37 cellular contexts compared by ENCODE assay signal in the genomic region with DNA sequence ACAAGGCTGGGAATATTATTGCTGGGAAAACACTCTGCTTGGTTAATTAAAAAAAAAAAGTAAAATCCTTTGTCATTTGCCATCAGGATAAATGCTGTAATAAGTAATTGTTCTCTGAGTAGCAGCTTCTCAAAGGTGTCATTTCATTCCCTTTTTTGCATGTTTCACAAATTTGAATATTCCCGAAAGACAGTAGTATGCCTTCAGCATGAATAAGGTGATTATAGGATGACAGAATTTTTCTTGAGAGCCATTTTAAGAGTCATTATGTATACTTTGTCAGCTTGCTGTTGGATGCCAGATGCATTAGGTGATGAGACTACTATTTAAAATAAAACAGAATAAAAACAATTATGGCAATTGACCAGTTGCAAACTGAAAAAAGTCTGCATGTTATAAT.
"Had no signal": no experiment of that assay in that cellular context is flagged by ENCODE, and none has a peak within 500 bp of the region (broad histone marks: within the 10 kb centered on the region; RNA-seq: fewer than 3 reads in every experiment).

No MANE protein-coding gene starts in this region.

- H3K9me3 Mint-ChIP-seq: activated naive CD8-positive, alpha-beta T cell treated with anti-CD3 and anti-CD28 coated beads, Interleukin-2, amount 10 ng/mL, durations not matched to agents 7 days and 5 days; activated T-helper 17 cell treated with anti-CD3 and anti-CD28 coated beads, Interleukin-2, amount 50 U/mL, for 72 hours; activated T-helper 2 cell treated with anti-CD3 and anti-CD28 coated beads, Interferon-gamma antibody, Interleukin-2, Interleukin-4, amounts not matched to agents 10 μg/mL and 5 μg/mL and 100 μg/mL, durations not matched to agents 14 hours and 24 hours and 36 hours had no signal

- H3K36me3 Mint-ChIP-seq: activated naive CD4-positive, alpha-beta T cell treated with anti-CD3 and anti-CD28 coated beads, Interleukin-2, amount 10 ng/mL, durations not matched to agents 7 days and 5 days; activated naive CD4-positive, alpha-beta T cell treated with anti-CD3 and anti-CD28 coated beads, Interleukin-2, amount 50 U/mL, for 24 hours; activated naive CD4-positive, alpha-beta T cell treated with anti-CD3 and anti-CD28 coated beads, Interleukin-2, amount 50 U/mL, for 72 hours; activated naive CD8-positive, alpha-beta T cell; activated naive CD8-positive, alpha-beta T cell treated with anti-CD3 and anti-CD28 coated beads for 36 hours; activated naive CD8-positive, alpha-beta T cell treated with anti-CD3 and anti-CD28 coated beads, Interleukin-2, amount 10 ng/mL, durations not matched to agents 7 days and 5 days had no signal

- H3K9me3 ChIP-seq: adrenal gland, ascending aorta, body of pancreas, breast epithelium had no signal

- H3K27me3 Mint-ChIP-seq: activated naive CD4-positive, alpha-beta T cell treated with anti-CD3 and anti-CD28 coated beads, Interleukin-2, amount 10 ng/mL, durations not matched to agents 7 days and 5 days; activated naive CD4-positive, alpha-beta T cell treated with anti-CD3 and anti-CD28 coated beads, Interleukin-2, amount 50 U/mL, for 24 hours; activated naive CD8-positive, alpha-beta T cell; activated naive CD8-positive, alpha-beta T cell treated with anti-CD3 and anti-CD28 coated beads for 36 hours; activated naive CD8-positive, alpha-beta T cell treated with anti-CD3 and anti-CD28 coated beads, Interleukin-2, amount 50 U/mL, for 24 hours; activated T-cell treated with anti-CD3 and anti-CD28 coated beads, Interleukin-2, amount 50 U/mL, for 24 hours; activated T-helper 17 cell treated with anti-CD3 and anti-CD28 coated beads, Interleukin-2, amount 50 U/mL, for 72 hours; brain; central memory CD8-positive, alpha-beta T cell had no signal

- DNase-seq: activated effector memory CD4-positive, alpha-beta T cell treated with anti-CD3 and anti-CD28 coated beads, Interleukin-2, amount 50 U/mL, for 16 hours; activated effector memory CD4-positive, alpha-beta T cell treated with Interleukin-2 at 50 U/mL for 16 hours; activated gamma-delta T cell; activated gamma-delta T cell treated with Interleukin-2 at 50 U/mL for 16 hours; activated naive CD4-positive, alpha-beta T cell; activated naive CD4-positive, alpha-beta T cell treated with anti-CD3 and anti-CD28 coated beads for 36 hours; activated naive CD4-positive, alpha-beta T cell treated with anti-CD3 and anti-CD28 coated beads, Interleukin-2, amount 10 ng/mL, durations not matched to agents 7 days and 5 days; activated naive CD4-positive, alpha-beta T cell treated with anti-CD3 and anti-CD28 coated beads, Interleukin-2, amount 50 U/mL, for 16 hours; activated naive CD4-positive, alpha-beta T cell treated with Interleukin-2 at 50 U/mL for 16 hours; activated naive CD8-positive, alpha-beta T cell treated with anti-CD3 and anti-CD28 coated beads for 36 hours; activated naive CD8-positive, alpha-beta T cell treated with anti-CD3 and anti-CD28 coated beads, Interleukin-2, amount 10 ng/mL, durations not matched to agents 7 days and 5 days; activated naive CD8-positive, alpha-beta T cell treated with anti-CD3 and anti-CD28 coated beads, Interleukin-2, amount 50 U/mL, for 24 hours; activated T-cell treated with anti-CD3 and anti-CD28 coated beads, Interleukin-2, amount 50 U/mL, for 1 hour; activated T-cell treated with anti-CD3 and anti-CD28 coated beads, Interleukin-2, amount 50 U/mL, for 24 hours; activated T-cell treated with anti-CD3 and anti-CD28 coated beads, Interleukin-2, amount 50 U/mL, for 4 hours; activated T-cell treated with anti-CD3 and anti-CD28 coated beads, Interleukin-2, amount 50 U/mL, for 48 hours; activated T-cell treated with anti-CD3 and anti-CD28 coated beads, Interleukin-2, amount 50 U/mL, for 72 hours; adrenal gland; amniotic stem cell; amygdala; anterior cingulate cortex; aorta; body of pancreas; brain microvascular endothelial cell; central memory CD4-positive, alpha-beta T cell; cerebellar nuclear complex had no signal

- H3K4me3 Mint-ChIP-seq: activated naive CD4-positive, alpha-beta T cell treated with anti-CD3 and anti-CD28 coated beads for 36 hours; activated naive CD4-positive, alpha-beta T cell treated with anti-CD3 and anti-CD28 coated beads, Interleukin-2, amount 10 ng/mL, durations not matched to agents 7 days and 5 days; activated naive CD4-positive, alpha-beta T cell treated with anti-CD3 and anti-CD28 coated beads, Interleukin-2, amount 50 U/mL, for 24 hours; activated naive CD8-positive, alpha-beta T cell; activated naive CD8-positive, alpha-beta T cell treated with anti-CD3 and anti-CD28 coated beads for 36 hours; activated naive CD8-positive, alpha-beta T cell treated with anti-CD3 and anti-CD28 coated beads, Interleukin-2, amount 10 ng/mL, durations not matched to agents 7 days and 5 days; activated naive CD8-positive, alpha-beta T cell treated with anti-CD3 and anti-CD28 coated beads, Interleukin-2, amount 50 U/mL, for 24 hours; activated T-cell treated with anti-CD3 and anti-CD28 coated beads, Interleukin-2, amount 50 U/mL, for 24 hours; activated T-cell treated with anti-CD3 and anti-CD28 coated beads, Interleukin-2, amount 50 U/mL, for 4 hours; activated T-cell treated with anti-CD3 and anti-CD28 coated beads, Interleukin-2, amount 50 U/mL, for 72 hours; activated T-helper 1 cell treated with anti-CD3 and anti-CD28 coated beads, Interleukin-12 subunit alpha, Interleukin-12 subunit beta, Interleukin-2, Interleukin-4 antibody, amounts not matched to agents 30 ng/mL and 10 ng/mL and 1 ng/mL, durations not matched to agents 14 hours and 24 hours and 36 hours; activated T-helper 17 cell treated with anti-CD3 and anti-CD28 coated beads, Interleukin-2, amount 50 U/mL, for 72 hours; brain; central memory CD8-positive, alpha-beta T cell had no signal

- H3K27ac Mint-ChIP-seq: activated naive CD4-positive, alpha-beta T cell treated with anti-CD3 and anti-CD28 coated beads for 36 hours; activated naive CD4-positive, alpha-beta T cell treated with anti-CD3 and anti-CD28 coated beads, Interleukin-2, amount 10 ng/mL, durations not matched to agents 7 days and 5 days; activated naive CD4-positive, alpha-beta T cell treated with anti-CD3 and anti-CD28 coated beads, Interleukin-2, amount 50 U/mL, for 24 hours; activated naive CD4-positive, alpha-beta T cell treated with anti-CD3 and anti-CD28 coated beads, Interleukin-2, amount 50 U/mL, for 72 hours; activated naive CD8-positive, alpha-beta T cell; activated naive CD8-positive, alpha-beta T cell treated with anti-CD3 and anti-CD28 coated beads for 36 hours; activated naive CD8-positive, alpha-beta T cell treated with anti-CD3 and anti-CD28 coated beads, Interleukin-2, amount 10 ng/mL, durations not matched to agents 7 days and 5 days; activated naive CD8-positive, alpha-beta T cell treated with anti-CD3 and anti-CD28 coated beads, Interleukin-2, amount 50 U/mL, for 24 hours; activated T-cell treated with anti-CD3 and anti-CD28 coated beads, Interleukin-2, amount 50 U/mL, for 24 hours; activated T-cell treated with anti-CD3 and anti-CD28 coated beads, Interleukin-2, amount 50 U/mL, for 72 hours; activated T-helper 1 cell treated with anti-CD3 and anti-CD28 coated beads, Interleukin-12 subunit alpha, Interleukin-12 subunit beta, Interleukin-2, Interleukin-4 antibody, amounts not matched to agents 30 ng/mL and 10 ng/mL and 1 ng/mL, durations not matched to agents 14 hours and 24 hours and 36 hours; activated T-helper 17 cell treated with anti-CD3 and anti-CD28 coated beads, Interleukin-2, amount 50 U/mL, for 72 hours; activated T-helper 2 cell treated with anti-CD3 and anti-CD28 coated beads, Interferon-gamma antibody, Interleukin-2, Interleukin-4, amounts not matched to agents 10 μg/mL and 5 μg/mL and 100 μg/mL, durations not matched to agents 14 hours and 24 hours and 36 hours had no signal

- H3K27me3 ChIP-seq: adrenal gland, ascending aorta, body of pancreas, brain microvascular endothelial cell, breast epithelium, cardiac muscle cell had no signal

- H3K4me3 ChIP-seq: adrenal gland, ascending aorta, body of pancreas, breast epithelium, cardiac muscle cell had no signal

- H3K36me3 ChIP-seq: adrenal gland, ascending aorta, brain microvascular endothelial cell, breast epithelium, cardiac muscle cell had no signal

- ATAC-seq: activated naive CD4-positive, alpha-beta T cell treated with anti-CD3 and anti-CD28 coated beads, Interleukin-2, amount 50 U/mL, for 72 hours; activated naive CD8-positive, alpha-beta T cell treated with anti-CD3 and anti-CD28 coated beads, Interleukin-2, amount 50 U/mL, for 24 hours; activated T-cell treated with anti-CD3 and anti-CD28 coated beads, Interleukin-2, amount 50 U/mL, for 4 hours; activated T-cell treated with anti-CD3 and anti-CD28 coated beads, Interleukin-2, amount 50 U/mL, for 72 hours; activated T-helper 17 cell treated with anti-CD3 and anti-CD28 coated beads, Interleukin-2, amount 50 U/mL, for 72 hours; body of pancreas had no signal

- H3K4me1 Mint-ChIP-seq: activated naive CD4-positive, alpha-beta T cell treated with anti-CD3 and anti-CD28 coated beads, Interleukin-2, amount 10 ng/mL, durations not matched to agents 7 days and 5 days; activated naive CD4-positive, alpha-beta T cell treated with anti-CD3 and anti-CD28 coated beads, Interleukin-2, amount 50 U/mL, for 24 hours; activated naive CD8-positive, alpha-beta T cell treated with anti-CD3 and anti-CD28 coated beads for 36 hours; activated naive CD8-positive, alpha-beta T cell treated with anti-CD3 and anti-CD28 coated beads, Interleukin-2, amount 10 ng/mL, durations not matched to agents 7 days and 5 days; activated naive CD8-positive, alpha-beta T cell treated with anti-CD3 and anti-CD28 coated beads, Interleukin-2, amount 50 U/mL, for 24 hours; activated T-helper 17 cell treated with anti-CD3 and anti-CD28 coated beads, Interleukin-2, amount 50 U/mL, for 72 hours; central memory CD8-positive, alpha-beta T cell had no signal

- H3K27ac ChIP-seq: adrenal gland, ascending aorta, body of pancreas, brain microvascular endothelial cell, breast epithelium, cardiac muscle cell had no signal
